1 cellular context compared by ENCODE assay signal in genomic region chr9:128829477-128830251, GRCh38.
A peak's percentile ranks its signal among the peaks of the same experiment; 100 is the strongest.
TF ChIP-seq lines count a peak whose summit lies in the region.

Gene SPOUT1, minus strand, starts transcription at chr9:128829794. Its CDS starts 14 bp downstream, at chr9:128829780.

TF ChIP-seq in HepG2, 621 proteins besides CTCF, POLR2A, EP300 and RAD21 (continued from another document and continues in another):
- TF ChIP-seq ZHX2 (IDR thresholded peaks at IDR 0.05; ENCODE audit: low read depth): 0 out of 2 replicates have a peak, but pooled peaks have one; percentile 49
- TF ChIP-seq ZHX2 (CRISPR knock-in tag; IDR thresholded peaks at IDR 0.05; ENCODE audit: borderline replicate concordance): peak; percentile 83; the same call in 1 of the 2 replicates
- TF ChIP-seq BCLAF1 (IDR thresholded peaks at IDR 0.05): no peak
- TF ChIP-seq ZNF335 (CRISPR knock-in tag; IDR thresholded peaks at IDR 0.05): peak; percentile 28; the same call in 1 of the 2 replicates
- no peak for TF ChIP-seq ZNF136 (CRISPR knock-in tag; IDR thresholded peaks at IDR 0.05; ENCODE audit: low read depth)
- peak; percentile 14; the same call in 1 of the 2 replicates for TF ChIP-seq TFAP4 (IDR thresholded peaks at IDR 0.05; ENCODE audit: borderline replicate concordance, low read depth)
- TF ChIP-seq ZNF747 (CRISPR knock-in tag; IDR thresholded peaks at IDR 0.05; ENCODE audit: borderline replicate concordance): 0 out of 2 replicates have a peak, but pooled peaks have one; percentile 71
- no peak for TF ChIP-seq KDM1A (CRISPR knock-in tag; IDR thresholded peaks at IDR 0.05)
- TF ChIP-seq RORA (CRISPR knock-in tag; IDR thresholded peaks at IDR 0.05): no peak
- TF ChIP-seq ZBTB7B (CRISPR knock-in tag; IDR thresholded peaks at IDR 0.05): peak; percentile 85
- TF ChIP-seq MAZ (IDR thresholded peaks at IDR 0.05; ENCODE audit: borderline replicate concordance, low read depth, low read length): no peak; the same call in 1 of the 2 replicates
- TF ChIP-seq MAZ (CRISPR knock-in tag; IDR thresholded peaks at IDR 0.05; ENCODE audit: low read depth): peak; percentile 26
- peak; percentile 33; the same call in 1 of the 2 replicates for TF ChIP-seq ZNF263 (CRISPR knock-in tag; IDR thresholded peaks at IDR 0.05)
- no peak for TF ChIP-seq CENPBD1 (CRISPR knock-in tag; IDR thresholded peaks at IDR 0.05; ENCODE audit: borderline replicate concordance, low read depth)
- no peak for TF ChIP-seq SIX4 (CRISPR knock-in tag; IDR thresholded peaks at IDR 0.05)
- TF ChIP-seq ZNF83 (CRISPR knock-in tag; IDR thresholded peaks at IDR 0.05; ENCODE audit: borderline replicate concordance): no peak
- no peak for TF ChIP-seq ZNF737 (CRISPR knock-in tag; IDR thresholded peaks at IDR 0.05; ENCODE audit: borderline replicate concordance)
- TF ChIP-seq ZFP36L2 (CRISPR knock-in tag; IDR thresholded peaks at IDR 0.05): no peak
- TF ChIP-seq CREBL2 (CRISPR knock-in tag; IDR thresholded peaks at IDR 0.05; ENCODE audit: borderline replicate concordance): no peak
- TF ChIP-seq SAP130 (CRISPR knock-in tag; IDR thresholded peaks at IDR 0.05; ENCODE audit: low read depth): peak; percentile 96
- peak; percentile 78; the same call in 1 of the 2 replicates for TF ChIP-seq ERF (CRISPR knock-in tag; IDR thresholded peaks at IDR 0.05)
- no peak for TF ChIP-seq PTBP1 (IDR thresholded peaks at IDR 0.05; ENCODE audit: low read depth, low read length, poor library complexity, severe bottlenecking)
- TF ChIP-seq POLR2AphosphoS5 (IDR thresholded peaks at IDR 0.05; ENCODE audit: low read depth, low read length): peak; percentile 76
- no peak for TF ChIP-seq ELK4 (CRISPR knock-in tag; IDR thresholded peaks at IDR 0.05; ENCODE audit: borderline replicate concordance)
- no peak for TF ChIP-seq ZSCAN21 (CRISPR knock-in tag; IDR thresholded peaks at IDR 0.05; ENCODE audit: borderline replicate concordance)
- 0 out of 2 replicates have a peak, but pooled peaks have one; percentile 63 for TF ChIP-seq ZNF616 (CRISPR knock-in tag; IDR thresholded peaks at IDR 0.05; ENCODE audit: low read depth)
- no peak for TF ChIP-seq RFX5 (IDR thresholded peaks at IDR 0.05; ENCODE audit: low read depth, low read length)
- 0 out of 2 replicates have a peak, but pooled peaks have one; percentile 63 for TF ChIP-seq HOXD1 (CRISPR knock-in tag; IDR thresholded peaks at IDR 0.05)
- no peak; the same call in 1 of the 2 replicates for TF ChIP-seq ZNF629 (CRISPR knock-in tag; conservative IDR thresholded peaks at IDR 0.05)
- TF ChIP-seq E2F2 (CRISPR knock-in tag; IDR thresholded peaks at IDR 0.05; ENCODE audit: borderline replicate concordance): peak; percentile 85; the same call in 1 of the 2 replicates
- no peak for TF ChIP-seq ZBTB40 (IDR thresholded peaks at IDR 0.05)
- peak; percentile 34; the same call in 1 of the 2 replicates for TF ChIP-seq ZBTB40 (CRISPR knock-in tag; IDR thresholded peaks at IDR 0.05)
- no peak for TF ChIP-seq TBL1XR1 (IDR thresholded peaks at IDR 0.05; ENCODE audit: borderline replicate concordance, low read length, partially characterized antibody)
- TF ChIP-seq ZNF788 (CRISPR knock-in tag; IDR thresholded peaks at IDR 0.05; ENCODE audit: borderline replicate concordance): 0 out of 2 replicates have a peak, but pooled peaks have one; percentile 39
- TF ChIP-seq DPF2 (CRISPR knock-in tag; IDR thresholded peaks at IDR 0.05; ENCODE audit: borderline replicate concordance, low read depth): no peak
- TF ChIP-seq ZNF17 (CRISPR knock-in tag; IDR thresholded peaks at IDR 0.05): no peak
- TF ChIP-seq ZBTB20 (CRISPR knock-in tag; IDR thresholded peaks at IDR 0.05; ENCODE audit: borderline replicate concordance, low read depth): 0 out of 2 replicates have a peak, but pooled peaks have one; percentile 35
- TF ChIP-seq ARNT2 (CRISPR knock-in tag; IDR thresholded peaks at IDR 0.05; ENCODE audit: low read depth): peak; percentile 92
